ENCODE assay signal across 8 cellular contexts in the genomic region with DNA sequence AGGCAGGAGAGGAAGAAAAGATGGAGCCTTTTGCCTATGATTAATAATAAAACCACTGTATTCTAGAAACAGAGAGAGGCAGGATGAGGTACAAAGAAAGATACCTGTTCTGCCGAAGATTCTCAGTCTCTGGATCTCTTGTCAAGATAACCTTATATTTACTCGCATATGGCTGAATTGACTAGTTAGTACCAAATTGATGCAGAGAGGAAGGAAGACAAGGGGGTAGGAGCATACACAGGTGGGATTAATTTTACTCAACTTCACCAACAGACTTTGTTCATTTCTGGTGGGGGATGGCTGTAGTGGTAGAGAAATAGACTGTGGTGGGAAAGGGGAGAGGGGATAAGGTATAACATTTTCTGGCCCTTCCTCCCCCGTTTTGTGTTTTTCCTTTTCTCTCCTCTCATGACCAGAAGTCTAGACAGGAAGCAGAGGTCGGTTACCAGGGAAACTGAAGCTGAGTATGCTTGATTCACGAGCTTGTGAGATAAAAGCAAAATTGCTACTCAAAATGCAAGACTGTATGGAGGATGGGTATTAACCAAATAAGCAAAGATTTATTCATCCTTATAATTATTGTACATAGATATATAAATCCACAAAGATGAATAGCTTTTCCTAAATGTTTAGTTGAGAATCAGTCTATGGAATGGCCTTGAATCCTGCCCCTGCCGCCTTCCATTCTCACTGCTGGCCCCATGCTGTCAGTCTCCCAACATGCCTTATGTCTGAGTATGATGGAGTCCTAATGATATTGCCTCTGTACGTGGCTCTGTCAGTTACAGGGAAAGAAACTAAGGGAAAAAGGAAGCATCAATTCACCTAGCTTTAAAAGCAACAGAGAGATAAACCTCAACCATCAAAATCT. TPM values are rescaled to one million over a fixed set of nuclear protein-coding genes. Genes with fewer than 3 reads are reported as not detected.
A peak's percentile ranks its signal among the peaks of the same experiment; 100 is the strongest.
DNase-seq lines count a peak whose midpoint lies in the region; ATAC-seq, FAIRE-seq and TF ChIP-seq lines count a peak whose summit lies in the region.

No MANE protein-coding gene starts in this region.

- H3K4me1 ChIP-seq in small intestine (ENCODE audit: control insufficient read depth in 2 of 2, insufficient read depth in 1 of 2, low read depth in 1 of 2, low read length in 1 of 2) = no peaks in the 10 kb centered on the region
- H3K4me1 ChIP-seq in aorta (ENCODE audit: control insufficient read depth in 1 of 2, insufficient read depth in 2 of 2, low read length in 2 of 2) = peaks cover 0 to 1% of the 10 kb centered on the region in 2 donors

- H3K4me1 Mint-ChIP-seq in T-cell = peaks cover 18 to 24% (median 22%) of the 10 kb centered on the region in 3 donors

- no peak for FAIRE-seq in small intestine (lab: Jason Lieb, UNC)

- peak overlapping the region; percentile 64 to 87 for H3K27ac Mint-ChIP-seq in T-cell

- no peaks in the 10 kb centered on the region for H3K36me3 Mint-ChIP-seq in T-cell

- peak overlapping the region; percentile 59 to 75 (median 68) for H3K4me3 Mint-ChIP-seq in T-cell

- H3K9me3 ChIP-seq in small intestine (ENCODE audit: control insufficient read depth, low read depth) (no peaks in the 10 kb centered on the region), aorta (ENCODE audit: control insufficient read depth, low read length) (no peaks in the 10 kb centered on the region)

- peak; percentile 1 for DNase-seq in activated T-cell treated with anti-CD3 and anti-CD28 coated beads for 24 hours (ENCODE audit: low read depth)
- no peak for DNase-seq in activated T-cell treated with anti-CD3 and anti-CD28 coated beads for 4 hours
- peak in 17 of 34 experiments; percentile 0 to 37 (median 11) for DNase-seq in T-cell
- peak; percentile 2 for DNase-seq in epithelial cell of esophagus (ENCODE audit: low read depth)
- peak; percentile 9 for DNase-seq in small intestine
- DNase-seq in 8988T = no peak
- no peak for DNase-seq in aorta
- no peak for DNase-seq in HK-2 (ENCODE audit: unreplicated experiment)

- intact Hi-C loops in aorta (cut with DNase I) = loop anchor here (5.0 to 10.0 kb wide), 3 partner anchors 165 to 1742 kb away; no protein-coding TSS in a partner anchor

- POLR2A ChIA-PET in T-cell (lab: Charles Lee) = interaction anchor here in 1 of 2 donors (0.6 to 1.0 kb wide), 2 partner anchors 103 to 248 kb away, joined by 3 read pairs; no protein-coding TSS in a partner anchor

- H3K36me3 ChIP-seq in small intestine (ENCODE audit: control insufficient read depth in 2 of 2, insufficient read depth in 2 of 2, low read length in 2 of 2) = no peaks in the 10 kb centered on the region
- H3K36me3 ChIP-seq in aorta (ENCODE audit: control insufficient read depth in 1 of 2, insufficient read depth in 2 of 2, low read length in 1 of 2) = no peaks in the 10 kb centered on the region

- TF ChIP-seq CTCF in epithelial cell of esophagus (IDR thresholded peaks at IDR 0.05; ENCODE audit: insufficient read depth, low read depth, low read length, missing control alignments) = no peak

- H3K27me3 ChIP-seq in small intestine (ENCODE audit: control insufficient read depth in 2 of 2, insufficient read depth in 2 of 2, low read length in 2 of 2) = no peaks in the 10 kb centered on the region
- H3K27me3 ChIP-seq in aorta (ENCODE audit: control insufficient read depth in 1 of 2, insufficient read depth in 2 of 2, low read length in 1 of 2) = no peaks in the 10 kb centered on the region

- H3K9me3 Mint-ChIP-seq in T-cell = no peaks in the 10 kb centered on the region

- WGBS in small intestine, 3 donors = 15 to 34% (median 23%) methylated on average over 7 of the region's 7 CpGs
- WGBS in aorta, 2 donors = 5 to 22% methylated on average over 7 of the region's 7 CpGs

- H3K27ac ChIP-seq in small intestine (ENCODE audit: low read depth in 1 of 2, low read length in 1 of 2) (no peak overlapping the region), aorta (ENCODE audit: low read depth in 1 of 2, low read length in 2 of 2) (no peak overlapping the region)

- ATAC-seq in T-cell (replicated peaks in 1 of 4) = peak; percentile 89 to 91 (median 91)
- ATAC-seq in aorta (ENCODE audit: low FRiP score) = no peak

- CTCF ChIA-PET in T-cell (lab: Charles Lee) = interaction anchor here (0.5 to 1.3 kb wide), 8 partner anchors 57 to 1975 kb away, joined by 3 to 7 read pairs (median 5); a partner anchor contains a TSS

- H3K4me3 ChIP-seq in epithelial cell of esophagus (ENCODE audit: low read length) (no peak overlapping the region), small intestine (ENCODE audit: low read depth in 1 of 2, low read length in 2 of 2) (no peak overlapping the region), aorta (ENCODE audit: low read length in 2 of 2) (peak overlapping the region in 1 of 2 donors; percentile 26)

- peaks cover 0 to 19% of the 10 kb centered on the region in 2 donors for H3K27me3 Mint-ChIP-seq in T-cell

RNA-seq across cellular contexts. Expression of a gene that starts 17.8 kb away (rescaled TPM):
- 1 to 10 TPM in 1 of 5 donors, under 1 TPM in 2, not detected in 2; 0.59 to 1.6 (median 0.85) TPM for total RNA-seq in T-cell
- polyA plus RNA-seq in small intestine = not detected
- total RNA-seq in aorta = not detected
- polyA plus RNA-seq in aorta = not detected

RNA-seq across cellular contexts. Expression of a gene that starts 26.3 kb away (rescaled TPM):
- total RNA-seq in T-cell (not detected), aorta (10 to 100 TPM in 1 of 2 donors, 1 to 10 TPM in 1; 2.5 to 10.4 TPM)
- polyA plus RNA-seq in small intestine (1 to 10 TPM in 1 of 3 donors, under 1 TPM in 1, not detected in 1; 0.30 to 4.3 TPM), aorta (not detected)

RNA-seq across cellular contexts. Expression of a gene that starts 31.8 kb away (rescaled TPM):
- total RNA-seq in T-cell (not detected), aorta (not detected)
- polyA plus RNA-seq in small intestine (not detected), aorta (not detected)

RNA-seq across cellular contexts. Expression of a gene that starts 56.9 kb away (rescaled TPM):
- total RNA-seq in T-cell (10 to 100 TPM in 3 of 5 donors, 1 to 10 TPM in 2; 7.5 to 17.2 (median 15.3) TPM), aorta (10 to 100 TPM in 1 of 2 donors, 1 to 10 TPM in 1; 9.9 to 10.1 TPM)
- polyA plus RNA-seq in small intestine (10 to 100 TPM; 11.2 to 14.6 (median 14.2) TPM), aorta (1 to 10 TPM; 6.0 to 6.6 TPM)

Comparison
In these comparisons a context has a peak if more than half of its experiments do, and no peak if none do; other contexts are left out.
1. DNase-seq: peak in activated T-cell treated with anti-CD3 and anti-CD28 coated beads for 24 hours (single experiment), epithelial cell of esophagus (single experiment) and small intestine (single experiment); none in activated T-cell treated with anti-CD3 and anti-CD28 coated beads for 4 hours (single experiment), 8988T (single experiment), aorta (0 of 2) and HK-2 (single experiment).